ENCODE assay signal across 12 cellular contexts in genomic region chrX:154321624-154322023, GRCh38. TPM values are rescaled to one million over a fixed set of nuclear protein-coding genes. Genes with fewer than 3 reads are reported as not detected.
DNase-seq lines count a peak whose midpoint lies in the region; ATAC-seq and TF ChIP-seq lines count a peak whose summit lies in the region.
"Had no signal": no experiment of that assay in that cellular context is flagged by ENCODE, and none has a peak within 500 bp of the region (broad histone marks: within the 10 kb centered on the region; RNA-seq: fewer than 3 reads in every experiment).

No MANE protein-coding gene starts in this region.

- no peaks in the 10 kb centered on the region for H3K36me3 ChIP-seq in DOHH2 (ENCODE audit: control insufficient read depth, low read length)
- no peaks in the 10 kb centered on the region for H3K36me3 ChIP-seq in HEK293 (ENCODE audit: control insufficient read depth in 2 of 2, insufficient read depth in 1 of 2, low read length in 2 of 2)
- no peaks in the 10 kb centered on the region for H3K36me3 ChIP-seq in WERI-Rb-1
- H3K36me3 ChIP-seq in tibial nerve: no peaks in the 10 kb centered on the region

- H4K20me1 ChIP-seq in DOHH2 (ENCODE audit: control insufficient read depth, insufficient read depth, low read depth, low read length): no peaks in the 10 kb centered on the region

- H3K27me3 ChIP-seq in DOHH2 (ENCODE audit: control insufficient read depth, low read length) (peaks cover 8% of the 10 kb centered on the region), WERI-Rb-1 (ENCODE audit: insufficient read depth, low read depth, severe bottlenecking) (peaks cover 10% of the 10 kb centered on the region), tibial nerve (peaks cover 0 to 4% of the 10 kb centered on the region in 2 donors)

- no peaks in the 10 kb centered on the region for H3K79me2 ChIP-seq in DOHH2 (ENCODE audit: control insufficient read depth, low read length)

- H3K4me1 ChIP-seq in DOHH2 (ENCODE audit: control insufficient read depth, low read length) (peaks cover 36% of the 10 kb centered on the region), HEK293 (ENCODE audit: control insufficient read depth, insufficient read depth, low read length) (peaks cover 18% of the 10 kb centered on the region), tibial nerve (peaks cover 0 to 6% (median 0%) of the 10 kb centered on the region in 4 donors)

- ATAC-seq in HG03442 (IDR thresholded peaks at IDR 0.05; ENCODE audit: unreplicated experiment): no peak
- no peak for ATAC-seq in HG03521 (IDR thresholded peaks at IDR 0.05; ENCODE audit: unreplicated experiment)

- TF ChIP-seq CTCF in DOHH2 (IDR thresholded peaks at IDR 0.05; ENCODE audit: low read depth, low read length, poor library complexity, severe bottlenecking) (peak; percentile 22), HEK293 (tag by site-specific recombination; IDR thresholded peaks at IDR 0.05) (peak; percentile 77), WERI-Rb-1 (IDR thresholded peaks at IDR 0.05; ENCODE audit: low read depth, low read length) (peak; percentile 42), tibial nerve (IDR thresholded peaks at IDR 0.05) (no peak)

- DNase-seq in WERI-Rb-1: peak; percentile 44
- peak; percentile 43 for DNase-seq in left kidney (ENCODE audit: low read depth, low spot score)
- DNase-seq in tibial nerve (ENCODE audit: low spot score in 2 of 2): no peak
- DNase-seq in DMS79 treated with DMSO at 0.1 percent for 48 hours (lab: John Stamatoyannopoulos, UW): no peak
- DNase-seq: activated T-cell treated with anti-CD3 and anti-CD28 coated beads for 4 hours, hypothalamus, T-helper 2 cell had no signal

- H3K4me2 ChIP-seq in DOHH2 (ENCODE audit: low read length): peak overlapping the region; percentile 56

- H3K9me3 ChIP-seq in DOHH2 (ENCODE audit: control insufficient read depth, insufficient read depth, low read length): no peaks in the 10 kb centered on the region
- H3K9me3 ChIP-seq in HEK293 (ENCODE audit: control insufficient read depth, insufficient read depth, low read depth, low read length): no peaks in the 10 kb centered on the region
- no peaks in the 10 kb centered on the region for H3K9me3 ChIP-seq in WERI-Rb-1 (ENCODE audit: severe bottlenecking)
- no peaks in the 10 kb centered on the region for H3K9me3 ChIP-seq in tibial nerve

- H3K27ac ChIP-seq in DOHH2 (ENCODE audit: low read depth, low read length) (no peak overlapping the region), HEK293 (ENCODE audit: extremely low read depth, low read depth, low read length) (no peak overlapping the region), WERI-Rb-1 (no peak overlapping the region), tibial nerve (no peak overlapping the region)

- CTCF ChIA-PET in HEK293 (lab: Yijun Ruan, JAX): interaction anchor here (0.6 to 2.8 kb wide), 4 partner anchors 13 to 437 kb away, joined by 3 to 17 read pairs (median 4); no protein-coding TSS in a partner anchor

- TF ChIP-seq EP300 in tibial nerve (IDR thresholded peaks at IDR 0.05): no peak

- H3K9me2 ChIP-seq in DOHH2 (replicated peaks; ENCODE audit: control insufficient read depth, low read length): no peaks in the 10 kb centered on the region

- H3K4me3 ChIP-seq in DOHH2 (ENCODE audit: low read length): no peak overlapping the region; the same call in 1 of the 2 replicates
- H3K4me3 ChIP-seq in HEK293 (ENCODE audit: low read depth, low read length): no peak overlapping the region
- no peak overlapping the region for H3K4me3 ChIP-seq in WERI-Rb-1 (ENCODE audit: low read depth, low read length)
- H3K4me3 ChIP-seq in tibial nerve: no peak overlapping the region

- POLR2A ChIA-PET in HEK293 (lab: Yijun Ruan, JAX): interaction anchor here (1.0 kb wide), 1 partner anchor 49 kb away, joined by 5 read pairs; no protein-coding TSS in a partner anchor

- no peaks in the 10 kb centered on the region for H3F3A ChIP-seq in DOHH2 (ENCODE audit: control insufficient read depth, insufficient read depth)

- 63 to 73% methylated on average over 9 of the region's 9 CpGs for WGBS in tibial nerve, 2 donors

- TF ChIP-seq POLR2A in tibial nerve (IDR thresholded peaks at IDR 0.05): no peak

TF ChIP-seq in HEK293, 187 proteins besides CTCF, POLR2A, EP300 and RAD21:
- TF ChIP-seq SCRT2 (tag by site-specific recombination; IDR thresholded peaks at IDR 0.05): peak; percentile 65
- TF ChIP-seq ZNF777 (tag by site-specific recombination; IDR thresholded peaks at IDR 0.05; ENCODE audit: borderline replicate concordance): no peak
- TF ChIP-seq ZNF24 (tag by site-specific recombination; IDR thresholded peaks at IDR 0.05): no peak
- TF ChIP-seq ZNF311 (tag by site-specific recombination; IDR thresholded peaks at IDR 0.05; ENCODE audit: borderline replicate concordance): no peak
- no peak for TF ChIP-seq ZNF10 (tag by site-specific recombination; IDR thresholded peaks at IDR 0.05)
- peak; percentile 20; the same call in 1 of the 2 replicates for TF ChIP-seq ZNF654 (tag by site-specific recombination; IDR thresholded peaks at IDR 0.05; ENCODE audit: low read depth)
- TF ChIP-seq, protein P1, sequence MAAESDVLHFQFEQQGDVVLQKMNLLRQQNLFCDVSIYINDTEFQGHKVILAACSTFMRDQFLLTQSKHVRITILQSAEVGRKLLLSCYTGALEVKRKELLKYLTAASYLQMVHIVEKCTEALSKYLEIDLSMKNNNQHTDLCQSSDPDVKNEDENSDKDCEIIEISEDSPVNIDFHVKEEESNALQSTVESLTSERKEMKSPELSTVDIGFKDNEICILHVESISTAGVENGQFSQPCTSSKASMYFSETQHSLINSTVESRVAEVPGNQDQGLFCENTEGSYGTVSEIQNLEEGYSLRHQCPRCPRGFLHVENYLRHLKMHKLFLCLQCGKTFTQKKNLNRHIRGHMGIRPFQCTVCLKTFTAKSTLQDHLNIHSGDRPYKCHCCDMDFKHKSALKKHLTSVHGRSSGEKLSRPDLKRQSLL (tag by site-specific recombination; IDR thresholded peaks at IDR 0.05): peak; percentile 80
- TF ChIP-seq SCRT1 (tag by site-specific recombination; IDR thresholded peaks at IDR 0.05; ENCODE audit: borderline replicate concordance): peak; percentile 85
- TF ChIP-seq MZF1 (tag by site-specific recombination; IDR thresholded peaks at IDR 0.05; ENCODE audit: borderline replicate concordance): no peak

RNA-seq across cellular contexts. Expression of gene TKTL1, which starts 26.0 kb away (rescaled TPM):
- not detected for total RNA-seq in tibial nerve

RNA-seq across cellular contexts. Expression of gene TEX28, which starts 26.7 kb away (rescaled TPM):
- total RNA-seq in tibial nerve: not detected
- total RNA-seq: temporal lobe had no signal

RNA-seq across cellular contexts. Expression of gene FLNA, which starts 52.8 kb away (rescaled TPM):
- total RNA-seq in tibial nerve: 1,000 to 10,000 TPM in 3 of 4 donors, 100 to 1,000 TPM in 1; 995 to 1,349 (median 1,139) TPM

RNA-seq across cellular contexts. Expression of gene EMD, which starts 57.5 kb away (rescaled TPM):
- total RNA-seq in tibial nerve: 10 to 100 TPM; 38.0 to 72.6 (median 46.7) TPM

Comparison
In these comparisons a context has a peak if more than half of its experiments do, and no peak if none do; other contexts are left out.
1. CTCF ChIP-seq: peak in DOHH2 (single experiment), HEK293 (single experiment) and WERI-Rb-1 (single experiment); none in tibial nerve (0 of 5).
2. DNase-seq: peak in WERI-Rb-1 (single experiment) and left kidney (single experiment); none in tibial nerve (0 of 2) and DMS79 treated with DMSO at 0.1 percent for 48 hours (single experiment).